ENCODE assay signal across 1 cellular context in the genomic region with DNA sequence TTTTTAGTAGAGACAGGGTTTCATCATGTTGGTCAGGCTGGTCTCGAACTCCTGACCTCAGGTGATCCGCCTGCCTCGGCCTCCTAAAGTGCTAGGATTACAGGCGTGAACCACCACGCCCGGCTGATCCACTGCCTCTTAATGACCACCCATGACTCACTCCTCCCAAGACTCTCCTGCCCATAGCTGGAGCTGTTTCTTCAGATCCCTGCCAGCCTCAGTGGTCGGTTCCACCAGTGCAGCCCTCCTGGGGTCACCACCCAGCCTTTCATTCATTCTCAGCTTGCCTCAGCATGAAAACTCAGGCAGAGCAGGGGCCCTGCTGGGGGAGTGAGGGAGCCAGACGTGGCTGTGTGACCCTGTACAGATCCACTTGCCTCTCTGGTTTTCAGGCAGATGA.
TF ChIP-seq lines count a peak whose summit lies in the region.

No MANE protein-coding gene starts in this region.

TF ChIP-seq in HCT116, 20 proteins besides CTCF, POLR2A, EP300 and RAD21 (continued from another document):
- TF ChIP-seq, protein P1, sequence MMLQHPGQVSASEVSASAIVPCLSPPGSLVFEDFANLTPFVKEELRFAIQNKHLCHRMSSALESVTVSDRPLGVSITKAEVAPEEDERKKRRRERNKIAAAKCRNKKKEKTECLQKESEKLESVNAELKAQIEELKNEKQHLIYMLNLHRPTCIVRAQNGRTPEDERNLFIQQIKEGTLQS (IDR thresholded peaks at IDR 0.05): no peak
- TF ChIP-seq ZNF274 (IDR thresholded peaks at IDR 0.05; ENCODE audit: low read depth, low read length): no peak
- TF ChIP-seq ELF1 (IDR thresholded peaks at IDR 0.05; ENCODE audit: borderline replicate concordance, low read depth): no peak
- TF ChIP-seq EZH2phosphoT487 (IDR thresholded peaks at IDR 0.05; ENCODE audit: borderline replicate concordance): no peak
- TF ChIP-seq POLR2AphosphoS5 (IDR thresholded peaks at IDR 0.05; ENCODE audit: low read depth, low read length): no peak
- no peak for TF ChIP-seq EGR1 (IDR thresholded peaks at IDR 0.05; ENCODE audit: low read depth)
